In the genomic region with DNA sequence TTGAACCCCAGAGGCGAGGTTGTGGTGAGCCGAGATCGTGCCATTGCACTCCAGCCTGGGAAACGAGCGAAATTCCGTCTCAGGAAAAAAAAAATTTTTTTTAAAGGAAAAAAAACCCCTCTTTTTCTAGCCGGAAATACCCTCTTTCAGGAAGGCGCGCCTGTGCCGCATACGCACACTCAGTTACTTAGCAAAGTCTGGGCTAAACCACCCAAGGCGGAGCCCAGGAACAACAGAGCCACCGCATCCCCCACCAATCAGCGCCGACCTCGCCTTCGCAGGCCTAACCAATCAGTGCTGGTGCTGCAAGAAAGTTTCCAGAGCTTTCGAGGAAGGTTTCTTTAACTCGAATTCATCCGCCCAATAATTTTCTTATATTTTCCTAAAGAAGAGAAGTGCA, we compare ENCODE assay signal across 19 cellular contexts.
DNase-seq lines count a peak whose midpoint lies in the region; ATAC-seq, FAIRE-seq and TF ChIP-seq lines count a peak whose summit lies in the region.
"Had no signal": no experiment of that assay in that cellular context is flagged by ENCODE, and none has a peak within 500 bp of the region (broad histone marks: within the 10 kb centered on the region; RNA-seq: fewer than 3 reads in every experiment).

No MANE protein-coding gene starts in this region.

- DNase-seq in GM18507 (ENCODE audit: extremely low spot score, insufficient read length, low read depth): no peak
- no peak for DNase-seq in effector memory CD8-positive, alpha-beta T cell
- no peak for DNase-seq in naive thymus-derived CD4-positive, alpha-beta T cell
- peak; percentile 26 for DNase-seq in upper lobe of right lung
- no peak for DNase-seq in left ventricle myocardium inferior
- DNase-seq in HT-29 (ENCODE audit: low spot score): no peak
- DNase-seq: DMS 273 treated with DMSO at 0.1 percent for 48 hours, GF-D8, IMR-90, NCI-H1417 treated with DMSO at 0.1 percent for 48 hours, NCI-H187 treated with DMSO at 0.1 percent for 48 hours, NCI-H345, NCI-H524 treated with DMSO at 0.1 percent for 48 hours, PC-3, RPMI8226, SHP77 treated with DMSO at 0.1 percent for 48 hours had no signal

- H3K27me3 ChIP-seq in naive thymus-derived CD4-positive, alpha-beta T cell (ENCODE audit: control insufficient read depth in 2 of 2, insufficient read depth in 2 of 2, low read length in 2 of 2): no peaks in the 10 kb centered on the region
- H3K27me3 ChIP-seq in upper lobe of right lung: no peaks in the 10 kb centered on the region
- no peaks in the 10 kb centered on the region for H3K27me3 ChIP-seq in left ventricle myocardium inferior (ENCODE audit: low read depth)

- no peaks in the 10 kb centered on the region for H3K36me3 Mint-ChIP-seq in effector memory CD8-positive, alpha-beta T cell (ENCODE audit: insufficient read depth)
- peaks cover 0 to 5% (median 0%) of the 10 kb centered on the region in 5 donors for H3K36me3 Mint-ChIP-seq in naive thymus-derived CD4-positive, alpha-beta T cell

- POLR2A ChIA-PET in naive thymus-derived CD4-positive, alpha-beta T cell (lab: Charles Lee): no interaction called here

- no peaks in the 10 kb centered on the region for H3K27me3 Mint-ChIP-seq in effector memory CD8-positive, alpha-beta T cell
- no peaks in the 10 kb centered on the region for H3K27me3 Mint-ChIP-seq in naive thymus-derived CD4-positive, alpha-beta T cell

- ATAC-seq in effector memory CD8-positive, alpha-beta T cell (replicated peaks): peak; percentile 42
- ATAC-seq in naive thymus-derived CD4-positive, alpha-beta T cell: peak; percentile 48
- ATAC-seq in upper lobe of right lung (no peak), HG03280 (IDR thresholded peaks at IDR 0.05; ENCODE audit: unreplicated experiment) (no peak)
- ATAC-seq: PC-3 had no signal

- intact Hi-C loops in naive thymus-derived CD4-positive, alpha-beta T cell (cut with micrococcal nuclease): no loop called here
- intact Hi-C loops in upper lobe of right lung (cut with DNase I) (no loop called here), left ventricle myocardium inferior (cut with micrococcal nuclease) (no loop called here)

- H3K4me1 ChIP-seq in naive thymus-derived CD4-positive, alpha-beta T cell (ENCODE audit: control insufficient read depth in 2 of 2, insufficient read depth in 2 of 2, low read length in 2 of 2): no peaks in the 10 kb centered on the region
- H3K4me1 ChIP-seq in upper lobe of right lung (no peaks in the 10 kb centered on the region), left ventricle myocardium inferior (no peaks in the 10 kb centered on the region)
- H3K4me1 ChIP-seq: HAP-1 had no signal

- CTCF ChIA-PET in naive thymus-derived CD4-positive, alpha-beta T cell (lab: Charles Lee): no interaction called here

- no peaks in the 10 kb centered on the region for H3K4me1 Mint-ChIP-seq in effector memory CD8-positive, alpha-beta T cell (ENCODE audit: low read depth in 2 of 2)
- H3K4me1 Mint-ChIP-seq in naive thymus-derived CD4-positive, alpha-beta T cell: no peaks in the 10 kb centered on the region

- H3K9me3 Mint-ChIP-seq in effector memory CD8-positive, alpha-beta T cell: peaks cover 0 to 12% of the 10 kb centered on the region in 2 donors
- H3K9me3 Mint-ChIP-seq in naive thymus-derived CD4-positive, alpha-beta T cell: peaks cover 6 to 54% (median 25%) of the 10 kb centered on the region in 11 donors

- TF ChIP-seq CTCF in upper lobe of right lung (IDR thresholded peaks at IDR 0.05) (no peak), left ventricle myocardium inferior (IDR thresholded peaks at IDR 0.05; ENCODE audit: borderline replicate concordance) (no peak)

- no peak overlapping the region for H3K27ac Mint-ChIP-seq in effector memory CD8-positive, alpha-beta T cell
- H3K27ac Mint-ChIP-seq in naive thymus-derived CD4-positive, alpha-beta T cell: no peak overlapping the region

- H3K9me3 ChIP-seq in naive thymus-derived CD4-positive, alpha-beta T cell (ENCODE audit: control insufficient read depth in 2 of 3, low read length in 3 of 3): peaks cover 0 to 12% (median 0%) of the 10 kb centered on the region in 3 experiments
- H3K9me3 ChIP-seq in upper lobe of right lung: no peaks in the 10 kb centered on the region
- peaks cover 22% of the 10 kb centered on the region for H3K9me3 ChIP-seq in left ventricle myocardium inferior (replicated peaks)
- H3K9me3 ChIP-seq: HAP-1 had no signal

- FAIRE-seq in GM18507 (lab: Jason Lieb, UNC): peak; percentile 12

- no peaks in the 10 kb centered on the region for H3K36me3 ChIP-seq in naive thymus-derived CD4-positive, alpha-beta T cell (ENCODE audit: control insufficient read depth in 2 of 3, insufficient read depth in 3 of 3, low read length in 3 of 3)
- H3K36me3 ChIP-seq in upper lobe of right lung (no peaks in the 10 kb centered on the region), left ventricle myocardium inferior (no peaks in the 10 kb centered on the region)
- H3K36me3 ChIP-seq: HAP-1 had no signal

- H3K4me3 ChIP-seq in naive thymus-derived CD4-positive, alpha-beta T cell (ENCODE audit: low read length): no peak overlapping the region
- no peak overlapping the region for H3K4me3 ChIP-seq in upper lobe of right lung
- H3K4me3 ChIP-seq in left ventricle myocardium inferior: no peak overlapping the region
- H3K4me3 ChIP-seq: HAP-1 had no signal

- H3K27ac ChIP-seq in naive thymus-derived CD4-positive, alpha-beta T cell (ENCODE audit: low read depth, low read length): no peak overlapping the region
- no peak overlapping the region for H3K27ac ChIP-seq in upper lobe of right lung
- H3K27ac ChIP-seq in left ventricle myocardium inferior (replicated peaks): no peak overlapping the region
- H3K27ac ChIP-seq: C4-2B had no signal

- no peak overlapping the region for H3K4me3 Mint-ChIP-seq in effector memory CD8-positive, alpha-beta T cell
- H3K4me3 Mint-ChIP-seq in naive thymus-derived CD4-positive, alpha-beta T cell: no peak overlapping the region

Comparison
In these comparisons a context has a peak if more than half of its experiments do, and no peak if none do; other contexts are left out.
1. ATAC-seq: peak in effector memory CD8-positive, alpha-beta T cell (single experiment) and naive thymus-derived CD4-positive, alpha-beta T cell (single experiment); none in upper lobe of right lung (single experiment) and HG03280 (single experiment).